ENCODE assay signal across 1 cellular context in the genomic region with DNA sequence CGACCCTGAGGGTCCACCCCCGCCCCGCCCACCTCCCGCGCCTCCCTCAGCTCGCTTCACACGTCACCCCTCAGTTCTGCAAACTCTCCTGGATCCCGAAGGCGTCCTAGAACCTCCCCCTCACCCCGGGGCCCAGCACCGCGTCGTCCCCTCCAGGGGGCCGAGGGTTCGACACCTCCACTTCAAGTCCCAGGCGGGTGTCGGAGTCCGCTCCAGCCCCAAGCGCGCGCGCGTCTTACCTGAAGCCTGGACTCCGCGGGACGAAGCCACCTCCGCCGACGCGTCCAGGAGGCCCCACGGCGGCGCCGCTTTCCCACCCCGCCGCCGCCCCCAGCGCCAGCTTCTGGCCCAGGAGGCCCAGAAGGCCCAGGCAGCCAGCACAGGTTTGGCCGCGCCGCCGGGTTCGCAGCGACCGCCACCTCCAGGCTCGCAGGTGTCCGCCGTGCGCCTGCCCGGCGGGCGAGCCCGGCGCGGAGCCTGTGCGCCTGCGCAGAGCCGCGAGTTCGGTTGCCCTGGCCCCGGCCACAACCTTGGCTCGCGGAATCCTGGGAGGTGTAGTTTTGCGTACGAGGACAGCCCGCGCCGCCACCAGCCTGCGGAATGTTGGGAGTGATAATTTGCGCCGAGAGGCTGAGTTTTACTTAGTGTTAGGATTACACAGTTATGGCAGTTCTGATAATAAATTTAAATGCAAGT.
TF ChIP-seq lines count a peak whose summit lies in the region.

TSS of gene POMGNT2 (minus strand) at position 483 of the 696 bp plus-strand sequence. CDS start 24,648 bp downstream, outside the sequence.

TF ChIP-seq in K562, 482 proteins besides CTCF, POLR2A, EP300 and RAD21 (continued from another document and continues in another):
- TF ChIP-seq, protein P1, sequence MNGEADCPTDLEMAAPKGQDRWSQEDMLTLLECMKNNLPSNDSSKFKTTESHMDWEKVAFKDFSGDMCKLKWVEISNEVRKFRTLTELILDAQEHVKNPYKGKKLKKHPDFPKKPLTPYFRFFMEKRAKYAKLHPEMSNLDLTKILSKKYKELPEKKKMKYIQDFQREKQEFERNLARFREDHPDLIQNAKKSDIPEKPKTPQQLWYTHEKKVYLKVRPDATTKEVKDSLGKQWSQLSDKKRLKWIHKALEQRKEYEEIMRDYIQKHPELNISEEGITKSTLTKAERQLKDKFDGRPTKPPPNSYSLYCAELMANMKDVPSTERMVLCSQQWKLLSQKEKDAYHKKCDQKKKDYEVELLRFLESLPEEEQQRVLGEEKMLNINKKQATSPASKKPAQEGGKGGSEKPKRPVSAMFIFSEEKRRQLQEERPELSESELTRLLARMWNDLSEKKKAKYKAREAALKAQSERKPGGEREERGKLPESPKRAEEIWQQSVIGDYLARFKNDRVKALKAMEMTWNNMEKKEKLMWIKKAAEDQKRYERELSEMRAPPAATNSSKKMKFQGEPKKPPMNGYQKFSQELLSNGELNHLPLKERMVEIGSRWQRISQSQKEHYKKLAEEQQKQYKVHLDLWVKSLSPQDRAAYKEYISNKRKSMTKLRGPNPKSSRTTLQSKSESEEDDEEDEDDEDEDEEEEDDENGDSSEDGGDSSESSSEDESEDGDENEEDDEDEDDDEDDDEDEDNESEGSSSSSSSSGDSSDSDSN (IDR thresholded peaks at IDR 0.05; ENCODE audit: borderline replicate concordance in 1 of 2, low read depth in 2 of 2, low read length in 2 of 2) = no peak
- TF ChIP-seq SOX6 (IDR thresholded peaks at IDR 0.05) (0 out of 2 replicates have a peak, but pooled peaks have one; percentile 7), ZNF586 (CRISPR knock-in tag; conservative IDR thresholded peaks at IDR 0.05) (no peak), SMARCA4 (IDR thresholded peaks at IDR 0.05) (no peak), ZNF140 (CRISPR knock-in tag; IDR thresholded peaks at IDR 0.05) (no peak), RCOR1 (IDR thresholded peaks at IDR 0.05; ENCODE audit: borderline replicate concordance in 1 of 2, low read depth in 2 of 2, low read length in 2 of 2) (peak in 1 of 2 experiments; percentile 35; a peak in 1 of 4 replicates), NCOA1 (IDR thresholded peaks at IDR 0.05; ENCODE audit: low read depth) (no peak), GATAD2B (IDR thresholded peaks at IDR 0.05; ENCODE audit: borderline replicate concordance) (peak; percentile 93), ZNF274 (IDR thresholded peaks at IDR 0.05; ENCODE audit: borderline replicate concordance, low read depth, low read length) (no peak), HDGF (IDR thresholded peaks at IDR 0.05) (no peak), MNT (conservative IDR thresholded peaks at IDR 0.05) (no peak), LARP7 (IDR thresholded peaks at IDR 0.05) (no peak), GABPB1 (CRISPR knock-in tag; IDR thresholded peaks at IDR 0.05) (peak; percentile 20; the same call in 1 of the 2 replicates), E2F1 (CRISPR knock-in tag; IDR thresholded peaks at IDR 0.05) (peak; percentile 67; the same call in 1 of the 2 replicates), ZNF311 (CRISPR knock-in tag; IDR thresholded peaks at IDR 0.05) (no peak), RBM34 (IDR thresholded peaks at IDR 0.05; ENCODE audit: borderline replicate concordance, insufficient read depth, low read length) (0 out of 2 replicates have a peak, but pooled peaks have one; percentile 65), SP2 (IDR thresholded peaks at IDR 0.05; ENCODE audit: extremely low read depth, low read depth, low read length, poor library complexity, severe bottlenecking) (no peak), TEAD1 (CRISPR knock-in tag; IDR thresholded peaks at IDR 0.05) (peak; percentile 77 to 96), MEF2A (IDR thresholded peaks at IDR 0.05; ENCODE audit: control insufficient read depth, low read depth, low read length) (no peak), FIP1L1 (IDR thresholded peaks at IDR 0.05; ENCODE audit: low read depth, low read length, poor library complexity, severe bottlenecking) (no peak), PTBP1 (IDR thresholded peaks at IDR 0.05; ENCODE audit: low read depth, low read length) (no peak), ZKSCAN8 (CRISPR knock-in tag; IDR thresholded peaks at IDR 0.05) (no peak), NRF1 (conservative IDR thresholded peaks at IDR 0.05 in 1 of 2, IDR thresholded peaks at IDR 0.05 in 1 of 2) (peak; percentile 97), SIN3B (IDR thresholded peaks at IDR 0.05; ENCODE audit: low read depth) (peak; percentile 68), ZBED1 (IDR thresholded peaks at IDR 0.05) (no peak), TSC22D4 (tag; IDR thresholded peaks at IDR 0.05) (no peak), ZNF583 (CRISPR knock-in tag; IDR thresholded peaks at IDR 0.05) (no peak), ZNF224 (CRISPR knock-in tag; IDR thresholded peaks at IDR 0.05) (no peak), ZBTB17 (CRISPR knock-in tag; IDR thresholded peaks at IDR 0.05) (peak; percentile 60; the same call in 1 of the 2 replicates), ZNF830 (CRISPR knock-in tag; IDR thresholded peaks at IDR 0.05) (no peak), NR2F6 (CRISPR knock-in tag; IDR thresholded peaks at IDR 0.05) (no peak), ZNF592 (IDR thresholded peaks at IDR 0.05) (peak; percentile 55; the same call in 1 of the 2 replicates), ZNF175 (CRISPR knock-in tag; IDR thresholded peaks at IDR 0.05; ENCODE audit: low read depth) (no peak), NCOA4 (IDR thresholded peaks at IDR 0.05; ENCODE audit: partially characterized antibody) (no peak), ESRRB (CRISPR knock-in tag; IDR thresholded peaks at IDR 0.05; ENCODE audit: borderline replicate concordance) (no peak), EZH2 (IDR thresholded peaks at IDR 0.05; ENCODE audit: borderline replicate concordance, low read depth, low read length) (no peak), THRAP3 (IDR thresholded peaks at IDR 0.05; ENCODE audit: borderline replicate concordance) (no peak), KLF10 (CRISPR knock-in tag; IDR thresholded peaks at IDR 0.05) (no peak)
- TF ChIP-seq, protein P2, sequence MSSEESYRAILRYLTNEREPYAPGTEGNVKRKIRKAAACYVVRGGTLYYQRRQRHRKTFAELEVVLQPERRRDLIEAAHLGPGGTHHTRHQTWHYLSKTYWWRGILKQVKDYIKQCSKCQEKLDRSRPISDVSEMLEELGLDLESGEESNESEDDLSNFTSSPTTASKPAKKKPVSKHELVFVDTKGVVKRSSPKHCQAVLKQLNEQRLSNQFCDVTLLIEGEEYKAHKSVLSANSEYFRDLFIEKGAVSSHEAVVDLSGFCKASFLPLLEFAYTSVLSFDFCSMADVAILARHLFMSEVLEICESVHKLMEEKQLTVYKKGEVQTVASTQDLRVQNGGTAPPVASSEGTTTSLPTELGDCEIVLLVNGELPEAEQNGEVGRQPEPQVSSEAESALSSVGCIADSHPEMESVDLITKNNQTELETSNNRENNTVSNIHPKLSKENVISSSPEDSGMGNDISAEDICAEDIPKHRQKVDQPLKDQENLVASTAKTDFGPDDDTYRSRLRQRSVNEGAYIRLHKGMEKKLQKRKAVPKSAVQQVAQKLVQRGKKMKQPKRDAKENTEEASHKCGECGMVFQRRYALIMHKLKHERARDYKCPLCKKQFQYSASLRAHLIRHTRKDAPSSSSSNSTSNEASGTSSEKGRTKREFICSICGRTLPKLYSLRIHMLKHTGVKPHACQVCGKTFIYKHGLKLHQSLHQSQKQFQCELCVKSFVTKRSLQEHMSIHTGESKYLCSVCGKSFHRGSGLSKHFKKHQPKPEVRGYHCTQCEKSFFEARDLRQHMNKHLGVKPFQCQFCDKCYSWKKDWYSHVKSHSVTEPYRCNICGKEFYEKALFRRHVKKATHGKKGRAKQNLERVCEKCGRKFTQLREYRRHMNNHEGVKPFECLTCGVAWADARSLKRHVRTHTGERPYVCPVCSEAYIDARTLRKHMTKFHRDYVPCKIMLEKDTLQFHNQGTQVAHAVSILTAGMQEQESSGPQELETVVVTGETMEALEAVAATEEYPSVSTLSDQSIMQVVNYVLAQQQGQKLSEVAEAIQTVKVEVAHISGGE (CRISPR knock-in tag; IDR thresholded peaks at IDR 0.05) = peak in 1 of 3 experiments; percentile 53; a peak in 1 of 6 replicates
- TF ChIP-seq, protein P3, sequence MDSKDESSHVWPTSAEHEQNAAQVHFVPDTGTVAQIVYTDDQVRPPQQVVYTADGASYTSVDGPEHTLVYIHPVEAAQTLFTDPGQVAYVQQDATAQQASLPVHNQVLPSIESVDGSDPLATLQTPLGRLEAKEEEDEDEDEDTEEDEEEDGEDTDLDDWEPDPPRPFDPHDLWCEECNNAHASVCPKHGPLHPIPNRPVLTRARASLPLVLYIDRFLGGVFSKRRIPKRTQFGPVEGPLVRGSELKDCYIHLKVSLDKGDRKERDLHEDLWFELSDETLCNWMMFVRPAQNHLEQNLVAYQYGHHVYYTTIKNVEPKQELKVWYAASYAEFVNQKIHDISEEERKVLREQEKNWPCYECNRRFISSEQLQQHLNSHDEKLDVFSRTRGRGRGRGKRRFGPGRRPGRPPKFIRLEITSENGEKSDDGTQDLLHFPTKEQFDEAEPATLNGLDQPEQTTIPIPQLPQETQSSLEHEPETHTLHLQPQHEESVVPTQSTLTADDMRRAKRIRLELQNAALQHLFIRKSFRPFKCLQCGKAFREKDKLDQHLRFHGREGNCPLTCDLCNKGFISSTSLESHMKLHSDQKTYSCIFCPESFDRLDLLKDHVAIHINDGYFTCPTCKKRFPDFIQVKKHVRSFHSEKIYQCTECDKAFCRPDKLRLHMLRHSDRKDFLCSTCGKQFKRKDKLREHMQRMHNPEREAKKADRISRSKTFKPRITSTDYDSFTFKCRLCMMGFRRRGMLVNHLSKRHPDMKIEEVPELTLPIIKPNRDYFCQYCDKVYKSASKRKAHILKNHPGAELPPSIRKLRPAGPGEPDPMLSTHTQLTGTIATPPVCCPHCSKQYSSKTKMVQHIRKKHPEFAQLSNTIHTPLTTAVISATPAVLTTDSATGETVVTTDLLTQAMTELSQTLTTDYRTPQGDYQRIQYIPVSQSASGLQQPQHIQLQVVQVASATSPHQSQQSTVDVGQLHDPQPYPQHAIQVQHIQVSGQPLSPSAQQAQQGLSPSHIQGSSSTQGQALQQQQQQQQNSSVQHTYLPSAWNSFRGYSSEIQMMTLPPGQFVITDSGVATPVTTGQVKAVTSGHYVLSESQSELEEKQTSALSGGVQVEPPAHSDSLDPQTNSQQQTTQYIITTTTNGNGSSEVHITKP (IDR thresholded peaks at IDR 0.05; ENCODE audit: partially characterized antibody) = no peak
- TF ChIP-seq, protein P4, sequence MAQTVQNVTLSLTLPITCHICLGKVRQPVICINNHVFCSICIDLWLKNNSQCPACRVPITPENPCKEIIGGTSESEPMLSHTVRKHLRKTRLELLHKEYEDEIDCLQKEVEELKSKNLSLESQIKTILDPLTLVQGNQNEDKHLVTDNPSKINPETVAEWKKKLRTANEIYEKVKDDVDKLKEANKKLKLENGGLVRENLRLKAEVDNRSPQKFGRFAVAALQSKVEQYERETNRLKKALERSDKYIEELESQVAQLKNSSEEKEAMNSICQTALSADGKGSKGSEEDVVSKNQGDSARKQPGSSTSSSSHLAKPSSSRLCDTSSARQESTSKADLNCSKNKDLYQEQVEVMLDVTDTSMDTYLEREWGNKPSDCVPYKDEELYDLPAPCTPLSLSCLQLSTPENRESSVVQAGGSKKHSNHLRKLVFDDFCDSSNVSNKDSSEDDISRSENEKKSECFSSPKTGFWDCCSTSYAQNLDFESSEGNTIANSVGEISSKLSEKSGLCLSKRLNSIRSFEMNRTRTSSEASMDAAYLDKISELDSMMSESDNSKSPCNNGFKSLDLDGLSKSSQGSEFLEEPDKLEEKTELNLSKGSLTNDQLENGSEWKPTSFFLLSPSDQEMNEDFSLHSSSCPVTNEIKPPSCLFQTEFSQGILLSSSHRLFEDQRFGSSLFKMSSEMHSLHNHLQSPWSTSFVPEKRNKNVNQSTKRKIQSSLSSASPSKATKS (CRISPR knock-in tag; IDR thresholded peaks at IDR 0.05) = no peak
